ENCODE assay signal across 39 cellular contexts in the genomic region with DNA sequence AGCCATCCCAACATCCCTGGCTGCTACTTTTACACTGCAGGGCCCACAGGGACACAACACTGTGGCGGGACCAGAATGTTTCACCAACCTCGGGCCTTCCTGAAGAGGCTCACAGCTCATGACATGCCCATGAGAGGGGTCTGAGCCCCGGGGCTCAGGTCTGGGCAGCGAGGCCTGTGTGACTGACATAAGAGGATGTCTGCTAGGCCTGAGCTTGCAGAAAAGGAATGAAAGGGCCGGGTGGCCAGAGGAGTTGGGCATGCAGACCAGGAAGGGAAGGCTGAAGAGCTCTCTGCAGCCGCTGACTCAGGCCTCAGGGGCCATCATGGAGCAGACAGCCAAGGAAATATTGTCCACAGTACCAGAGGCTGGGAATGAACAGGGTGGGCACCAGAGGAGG. TPM values are rescaled to one million over a fixed set of nuclear protein-coding genes. Genes with fewer than 3 reads are reported as not detected.
"Had no signal": no experiment of that assay in that cellular context is flagged by ENCODE, and none has a peak within 500 bp of the region (broad histone marks: within the 10 kb centered on the region; RNA-seq: fewer than 3 reads in every experiment).

No MANE protein-coding gene starts in this region.

- ATAC-seq: activated CD4-positive, alpha-beta T cell treated with anti-CD3 and anti-CD28 coated beads for 36 hours; activated CD8-positive, alpha-beta memory T cell treated with anti-CD3 and anti-CD28 coated beads, Interleukin-2, amount 10 ng/mL, durations not matched to agents 7 days and 5 days; activated CD8-positive, alpha-beta T cell treated with anti-CD3 and anti-CD28 coated beads, Interleukin-2, amount 10 ng/mL, durations not matched to agents 7 days and 5 days; activated naive CD4-positive, alpha-beta T cell treated with anti-CD3 and anti-CD28 coated beads, Interleukin-2, amount 50 U/mL, for 72 hours; effector memory CD8-positive, alpha-beta T cell; foreskin keratinocyte; gastrocnemius medialis; heart left ventricle; T-helper 17 cell had no signal

- H3K9me3 ChIP-seq: ascending aorta, breast epithelium, esophagus muscularis mucosa, gastrocnemius medialis, heart left ventricle had no signal

- H3K4me3 ChIP-seq: ascending aorta, breast epithelium, cardiac muscle cell, coronary artery, dorsolateral prefrontal cortex, esophagus muscularis mucosa, gastrocnemius medialis, heart left ventricle had no signal

- H3K27ac Mint-ChIP-seq: activated CD4-positive, alpha-beta memory T cell treated with anti-CD3 and anti-CD28 coated beads for 36 hours; activated CD4-positive, alpha-beta T cell treated with anti-CD3 and anti-CD28 coated beads for 36 hours; activated CD4-positive, alpha-beta T cell treated with anti-CD3 and anti-CD28 coated beads, Interleukin-2, amount 10 ng/mL, durations not matched to agents 24 days and 14 days; activated CD8-positive, alpha-beta memory T cell treated with anti-CD3 and anti-CD28 coated beads, Interleukin-2, amount 10 ng/mL, durations not matched to agents 7 days and 5 days; activated CD8-positive, alpha-beta T cell treated with anti-CD3 and anti-CD28 coated beads, Interleukin-2, amount 10 ng/mL, durations not matched to agents 7 days and 5 days; activated naive CD4-positive, alpha-beta T cell treated with anti-CD3 and anti-CD28 coated beads, Interleukin-2, amount 10 ng/mL, durations not matched to agents 7 days and 5 days; activated naive CD4-positive, alpha-beta T cell treated with anti-CD3 and anti-CD28 coated beads, Interleukin-2, amount 50 U/mL, for 72 hours; activated naive CD8-positive, alpha-beta T cell treated with anti-CD3 and anti-CD28 coated beads, Interleukin-2, amount 10 ng/mL, durations not matched to agents 7 days and 5 days; activated T-helper 1 cell treated with anti-CD3 and anti-CD28 coated beads, Interleukin-12 subunit alpha, Interleukin-12 subunit beta, Interleukin-2, Interleukin-4 antibody, amounts not matched to agents 30 ng/mL and 10 ng/mL and 1 ng/mL, durations not matched to agents 14 hours and 24 hours and 36 hours; activated T-helper 2 cell treated with anti-CD3 and anti-CD28 coated beads, Interferon-gamma antibody, Interleukin-2, Interleukin-4, amounts not matched to agents 10 μg/mL and 5 μg/mL and 100 μg/mL, durations not matched to agents 14 hours and 24 hours and 36 hours; dendritic cell treated with granulocyte-macrophage colony-stimulating factor and Interleukin-4, amounts not matched to agents 40 ng/mL and 50 ng/mL, for 4 days; T-helper 17 cell; T-helper 2 cell treated with Interferon-gamma antibody and Interleukin-4, amounts not matched to agents 5 μg/mL and 100 μg/mL, for 36 hours had no signal

- H3K36me3 Mint-ChIP-seq: activated CD4-positive, alpha-beta memory T cell treated with anti-CD3 and anti-CD28 coated beads for 36 hours; activated CD8-positive, alpha-beta memory T cell treated with anti-CD3 and anti-CD28 coated beads, Interleukin-2, amount 10 ng/mL, durations not matched to agents 7 days and 5 days; activated naive CD4-positive, alpha-beta T cell treated with anti-CD3 and anti-CD28 coated beads, Interleukin-2, amount 10 ng/mL, durations not matched to agents 7 days and 5 days; activated naive CD4-positive, alpha-beta T cell treated with anti-CD3 and anti-CD28 coated beads, Interleukin-2, amount 50 U/mL, for 72 hours; activated naive CD8-positive, alpha-beta T cell treated with anti-CD3 and anti-CD28 coated beads, Interleukin-2, amount 10 ng/mL, durations not matched to agents 7 days and 5 days; brain had no signal

- H3K4me3 Mint-ChIP-seq: activated CD4-positive, alpha-beta memory T cell treated with anti-CD3 and anti-CD28 coated beads for 36 hours; activated CD4-positive, alpha-beta T cell treated with anti-CD3 and anti-CD28 coated beads for 36 hours; activated CD4-positive, alpha-beta T cell treated with anti-CD3 and anti-CD28 coated beads, Interleukin-2, amount 10 ng/mL, durations not matched to agents 24 days and 14 days; activated CD8-positive, alpha-beta memory T cell treated with anti-CD3 and anti-CD28 coated beads, Interleukin-2, amount 10 ng/mL, durations not matched to agents 7 days and 5 days; activated CD8-positive, alpha-beta T cell treated with anti-CD3 and anti-CD28 coated beads, Interleukin-2, amount 10 ng/mL, durations not matched to agents 7 days and 5 days; activated naive CD4-positive, alpha-beta T cell treated with anti-CD3 and anti-CD28 coated beads, Interleukin-2, amount 10 ng/mL, durations not matched to agents 7 days and 5 days; activated naive CD8-positive, alpha-beta T cell treated with anti-CD3 and anti-CD28 coated beads, Interleukin-2, amount 10 ng/mL, durations not matched to agents 7 days and 5 days; activated T-helper 1 cell treated with anti-CD3 and anti-CD28 coated beads, Interleukin-12 subunit alpha, Interleukin-12 subunit beta, Interleukin-2, Interleukin-4 antibody, amounts not matched to agents 30 ng/mL and 10 ng/mL and 1 ng/mL, durations not matched to agents 14 hours and 24 hours and 36 hours; brain; central memory CD8-positive, alpha-beta T cell; dendritic cell treated with granulocyte-macrophage colony-stimulating factor and Interleukin-4, amounts not matched to agents 40 ng/mL and 50 ng/mL, for 4 days; effector memory CD8-positive, alpha-beta T cell; T-helper 17 cell; T-helper 2 cell treated with Interferon-gamma antibody and Interleukin-4, amounts not matched to agents 5 μg/mL and 100 μg/mL, for 36 hours had no signal

- H3K4me1 Mint-ChIP-seq: activated CD4-positive, alpha-beta T cell treated with anti-CD3 and anti-CD28 coated beads, Interleukin-2, amount 10 ng/mL, durations not matched to agents 24 days and 14 days; activated CD8-positive, alpha-beta memory T cell treated with anti-CD3 and anti-CD28 coated beads, Interleukin-2, amount 10 ng/mL, durations not matched to agents 7 days and 5 days; activated naive CD8-positive, alpha-beta T cell treated with anti-CD3 and anti-CD28 coated beads, Interleukin-2, amount 10 ng/mL, durations not matched to agents 7 days and 5 days; central memory CD8-positive, alpha-beta T cell; T-helper 17 cell had no signal

- DNase-seq: activated CD4-positive, alpha-beta memory T cell treated with anti-CD3 and anti-CD28 coated beads for 36 hours; activated CD4-positive, alpha-beta T cell treated with anti-CD3 and anti-CD28 coated beads for 36 hours; activated CD4-positive, alpha-beta T cell treated with anti-CD3 and anti-CD28 coated beads, Interleukin-2, amount 10 ng/mL, durations not matched to agents 24 days and 14 days; activated CD4-positive, CD25-positive, alpha-beta regulatory T cell; activated CD4-positive, CD25-positive, alpha-beta regulatory T cell treated with anti-CD3 and anti-CD28 coated beads, Interleukin-2, amount 50 U/mL, for 72 hours; activated CD8-positive, alpha-beta memory T cell treated with anti-CD3 and anti-CD28 coated beads, Interleukin-2, amount 10 ng/mL, durations not matched to agents 7 days and 5 days; activated CD8-positive, alpha-beta memory T cell treated with anti-CD3 and anti-CD28 coated beads, Interleukin-2, amount 50 U/mL, for 4 hours; activated CD8-positive, alpha-beta T cell treated with anti-CD3 and anti-CD28 coated beads, Interleukin-2, amount 10 ng/mL, durations not matched to agents 7 days and 5 days; activated effector memory CD4-positive, alpha-beta T cell treated with anti-CD3 and anti-CD28 coated beads, Interleukin-2, amount 50 U/mL, for 16 hours; activated naive CD4-positive, alpha-beta T cell; activated naive CD4-positive, alpha-beta T cell treated with anti-CD3 and anti-CD28 coated beads, Interleukin-2, amount 10 ng/mL, durations not matched to agents 7 days and 5 days; activated naive CD8-positive, alpha-beta T cell treated with anti-CD3 and anti-CD28 coated beads, Interleukin-2, amount 10 ng/mL, durations not matched to agents 7 days and 5 days; activated T-cell treated with anti-CD3 and anti-CD28 coated beads, Interleukin-2, amount 50 U/mL, for 1 hour; activated T-cell treated with anti-CD3 and anti-CD28 coated beads, Interleukin-2, amount 50 U/mL, for 48 hours; dorsolateral prefrontal cortex; effector CD4-positive, alpha-beta T cell; effector memory CD8-positive, alpha-beta T cell; erythroblast; foreskin keratinocyte; gastrocnemius medialis; glutamatergic neuron; heart left ventricle; T-helper 1 cell; T-helper 17 cell; T1000 had no signal

- H3K9me3 Mint-ChIP-seq: activated CD4-positive, alpha-beta memory T cell treated with anti-CD3 and anti-CD28 coated beads for 36 hours; activated CD4-positive, alpha-beta T cell treated with anti-CD3 and anti-CD28 coated beads, Interleukin-2, amount 10 ng/mL, durations not matched to agents 24 days and 14 days; activated naive CD4-positive, alpha-beta T cell treated with anti-CD3 and anti-CD28 coated beads, Interleukin-2, amount 10 ng/mL, durations not matched to agents 7 days and 5 days; activated naive CD4-positive, alpha-beta T cell treated with anti-CD3 and anti-CD28 coated beads, Interleukin-2, amount 50 U/mL, for 72 hours; activated naive CD8-positive, alpha-beta T cell treated with anti-CD3 and anti-CD28 coated beads, Interleukin-2, amount 10 ng/mL, durations not matched to agents 7 days and 5 days; activated T-helper 1 cell treated with anti-CD3 and anti-CD28 coated beads, Interleukin-12 subunit alpha, Interleukin-12 subunit beta, Interleukin-2, Interleukin-4 antibody, amounts not matched to agents 30 ng/mL and 10 ng/mL and 1 ng/mL, durations not matched to agents 14 hours and 24 hours and 36 hours; activated T-helper 2 cell treated with anti-CD3 and anti-CD28 coated beads, Interferon-gamma antibody, Interleukin-2, Interleukin-4, amounts not matched to agents 10 μg/mL and 5 μg/mL and 100 μg/mL, durations not matched to agents 14 hours and 24 hours and 36 hours; central memory CD8-positive, alpha-beta T cell; dendritic cell treated with granulocyte-macrophage colony-stimulating factor and Interleukin-4, amounts not matched to agents 40 ng/mL and 50 ng/mL, for 4 days; effector memory CD8-positive, alpha-beta T cell; T-helper 2 cell treated with Interferon-gamma antibody and Interleukin-4, amounts not matched to agents 5 μg/mL and 100 μg/mL, for 36 hours had no signal

- H3K27ac ChIP-seq: ascending aorta, breast epithelium, cardiac muscle cell, coronary artery, dorsolateral prefrontal cortex, esophagus muscularis mucosa, foreskin keratinocyte, gastrocnemius medialis, heart left ventricle had no signal

- H3K36me3 ChIP-seq: ascending aorta, breast epithelium, cardiac muscle cell, esophagus muscularis mucosa, gastrocnemius medialis, heart left ventricle had no signal

- H3K4me1 ChIP-seq: ascending aorta, breast epithelium, foreskin keratinocyte had no signal

RNA-seq across cellular contexts. Expression of gene VSX2, which starts 18.3 kb away (rescaled TPM):
- total RNA-seq: activated CD4-positive, alpha-beta memory T cell treated with anti-CD3 and anti-CD28 coated beads for 36 hours; activated CD4-positive, alpha-beta T cell treated with anti-CD3 and anti-CD28 coated beads for 36 hours; activated CD4-positive, alpha-beta T cell treated with anti-CD3 and anti-CD28 coated beads, Interleukin-2, amount 10 ng/mL, durations not matched to agents 24 days and 14 days; activated CD8-positive, alpha-beta memory T cell treated with anti-CD3 and anti-CD28 coated beads for 36 hours; activated CD8-positive, alpha-beta memory T cell treated with anti-CD3 and anti-CD28 coated beads, Interleukin-2, amount 10 ng/mL, durations not matched to agents 7 days and 5 days; activated CD8-positive, alpha-beta T cell treated with anti-CD3 and anti-CD28 coated beads, Interleukin-2, amount 10 ng/mL, durations not matched to agents 7 days and 5 days; activated naive CD4-positive, alpha-beta T cell treated with anti-CD3 and anti-CD28 coated beads, Interleukin-2, amount 50 U/mL, for 72 hours; activated naive CD8-positive, alpha-beta T cell treated with anti-CD3 and anti-CD28 coated beads, Interleukin-2, amount 10 ng/mL, durations not matched to agents 7 days and 5 days; activated T-helper 1 cell treated with anti-CD3 and anti-CD28 coated beads, Interleukin-12 subunit alpha, Interleukin-12 subunit beta, Interleukin-2, Interleukin-4 antibody, amounts not matched to agents 30 ng/mL and 10 ng/mL and 1 ng/mL, durations not matched to agents 14 hours and 24 hours and 36 hours; activated T-helper 2 cell treated with anti-CD3 and anti-CD28 coated beads, Interferon-gamma antibody, Interleukin-2, Interleukin-4, amounts not matched to agents 10 μg/mL and 5 μg/mL and 100 μg/mL, durations not matched to agents 14 hours and 24 hours and 36 hours; ascending aorta; breast epithelium; cardiac muscle cell; cerebellum; esophagus muscularis mucosa; foreskin keratinocyte; gastrocnemius medialis; T-helper 17 cell had no signal
- polyA plus RNA-seq: cardiac muscle cell, foreskin keratinocyte, heart left ventricle had no signal
